19 cellular contexts compared by ENCODE assay signal in the genomic region with DNA sequence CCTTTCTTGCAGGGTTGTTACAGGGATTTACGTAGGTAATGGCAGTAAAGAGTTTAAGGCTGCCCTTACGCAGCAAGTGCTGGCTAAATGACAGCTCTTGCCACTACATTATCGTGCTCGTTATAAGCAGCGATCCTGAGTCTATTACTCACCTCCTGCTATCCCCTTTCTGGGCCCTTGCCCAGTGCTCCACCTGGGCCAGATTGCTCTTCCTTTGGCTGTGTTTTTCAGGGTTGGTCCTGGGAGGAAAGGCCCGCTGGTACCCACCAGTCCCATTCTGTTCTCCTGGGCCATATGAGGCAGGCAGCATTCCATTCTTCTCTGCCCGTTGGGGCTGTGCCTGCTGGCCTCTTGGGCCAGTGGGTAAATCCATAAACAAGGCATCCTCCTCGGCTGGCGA.
A peak's percentile ranks its signal among the peaks of the same experiment; 100 is the strongest.
DNase-seq lines count a peak whose midpoint lies in the region; ATAC-seq and TF ChIP-seq lines count a peak whose summit lies in the region.
"Had no signal": no experiment of that assay in that cellular context is flagged by ENCODE, and none has a peak within 500 bp of the region (broad histone marks: within the 10 kb centered on the region; RNA-seq: fewer than 3 reads in every experiment).

No MANE protein-coding gene starts in this region.

- no peak overlapping the region for H3K4me3 Mint-ChIP-seq in MCF 10A (ENCODE audit: unreplicated experiment)
- no peak overlapping the region for H3K4me3 Mint-ChIP-seq in T-helper 17 cell
- H3K4me3 Mint-ChIP-seq in activated CD8-positive, alpha-beta T cell treated with anti-CD3 and anti-CD28 coated beads, Interleukin-2, amount 10 ng/mL, durations not matched to agents 7 days and 5 days: no peak overlapping the region
- H3K4me3 Mint-ChIP-seq: IgD-negative memory B cell had no signal

- DNase-seq in MCF 10A (ENCODE audit: unreplicated experiment) (peak; percentile 13), mammary epithelial cell (no peak), PC-3 (peak; percentile 73), neuronal stem cell (ENCODE audit: low spot score) (no peak), T-helper 17 cell (no peak)
- DNase-seq in activated CD8-positive, alpha-beta T cell treated with anti-CD3 and anti-CD28 coated beads, Interleukin-2, amount 10 ng/mL, durations not matched to agents 7 days and 5 days: no peak
- DNase-seq: 8988T, DMS153, EL, H7, NCI-H1048, NCI-H146, NCI-H2227 treated with DMSO at 0.1 percent for 48 hours, NCI-H526 treated with DMSO at 0.1 percent for 48 hours had no signal

- peaks cover 5% of the 10 kb centered on the region for H3K4me1 ChIP-seq in mammary epithelial cell (ENCODE audit: insufficient read depth, low read length)
- peaks cover 17% of the 10 kb centered on the region for H3K4me1 ChIP-seq in PC-3 (ENCODE audit: insufficient read depth, low read length)
- H3K4me1 ChIP-seq in ectodermal cell (ENCODE audit: control insufficient read depth, insufficient read depth, low read length): peaks cover 32% of the 10 kb centered on the region
- H3K4me1 ChIP-seq in neuronal stem cell (ENCODE audit: control insufficient read depth in 2 of 2, insufficient read depth in 1 of 2, low read depth in 1 of 2, low read length in 2 of 2): peaks cover 20 to 23% of the 10 kb centered on the region in 2 donors

- H3K4me3 ChIP-seq in mammary epithelial cell (replicated peaks in 1 of 3; ENCODE audit: insufficient read depth in 1 of 3, low read depth in 2 of 3, low read length in 3 of 3): no peak overlapping the region
- H3K4me3 ChIP-seq in PC-3 (ENCODE audit: low read length): no peak overlapping the region
- H3K4me3 ChIP-seq in ectodermal cell (ENCODE audit: insufficient read depth, low read depth, low read length): no peak overlapping the region
- no peak overlapping the region for H3K4me3 ChIP-seq in neuronal stem cell (ENCODE audit: low read length in 2 of 2)
- H3K4me3 ChIP-seq: BLaER1 treated with 17β-estradiol and CSF1 and Interleukin-3, amounts not matched to agents 10 nM and 100 nM had no signal

- no peak overlapping the region for H4K8ac ChIP-seq in neuronal stem cell (ENCODE audit: low read depth, low read length)

- H3K14ac ChIP-seq in neuronal stem cell (ENCODE audit: low read length): no peak overlapping the region

- H2AFZ ChIP-seq in mammary epithelial cell (ENCODE audit: low read depth, low read length) (no peak overlapping the region), PC-3 (ENCODE audit: low read length) (no peak overlapping the region), neuronal stem cell (ENCODE audit: low read length) (no peak overlapping the region)

- WGBS in mammary epithelial cell (ENCODE audit: low coverage, missing lambda C conversion rate): 80% methylated on average over 7 of the region's 9 CpGs
- WGBS in ectodermal cell, 2 experiments: 93 to 96% methylated on average over 9 of the region's 9 CpGs
- no CpG with 5 or more reads among the region's 9 CpGs for WGBS in neuronal stem cell (ENCODE audit: extremely low coverage in 2 of 2, insufficient read length in 2 of 2, insufficient replicate concordance in 1 of 2), 2 donors

- H3K4ac ChIP-seq in neuronal stem cell (ENCODE audit: low read length): no peak overlapping the region

- H3K9me3 Mint-ChIP-seq in MCF 10A (ENCODE audit: unreplicated experiment): no peaks in the 10 kb centered on the region
- no peaks in the 10 kb centered on the region for H3K9me3 Mint-ChIP-seq in activated CD8-positive, alpha-beta T cell treated with anti-CD3 and anti-CD28 coated beads, Interleukin-2, amount 10 ng/mL, durations not matched to agents 7 days and 5 days (ENCODE audit: insufficient read depth)
- H3K9me3 Mint-ChIP-seq: IgD-negative memory B cell had no signal

- H3K36me3 Mint-ChIP-seq in MCF 10A (ENCODE audit: insufficient read depth, unreplicated experiment) (no peaks in the 10 kb centered on the region), T-helper 17 cell (ENCODE audit: low read depth) (peaks cover 12% of the 10 kb centered on the region)
- no peaks in the 10 kb centered on the region for H3K36me3 Mint-ChIP-seq in activated CD8-positive, alpha-beta T cell treated with anti-CD3 and anti-CD28 coated beads, Interleukin-2, amount 10 ng/mL, durations not matched to agents 7 days and 5 days (ENCODE audit: low read depth)

- H3K36me3 ChIP-seq in mammary epithelial cell (ENCODE audit: insufficient read depth, low read length): no peaks in the 10 kb centered on the region
- peaks cover 3% of the 10 kb centered on the region; the same call in 1 of the 2 replicates for H3K36me3 ChIP-seq in PC-3 (ENCODE audit: low read depth, low read length)
- H3K36me3 ChIP-seq in ectodermal cell (ENCODE audit: control insufficient read depth, insufficient read depth, low read length): no peaks in the 10 kb centered on the region
- H3K36me3 ChIP-seq in neuronal stem cell (replicated peaks in 1 of 2; ENCODE audit: control insufficient read depth in 2 of 2, insufficient read depth in 2 of 2, low read length in 2 of 2): peaks cover 5 to 6% of the 10 kb centered on the region in 2 donors
- H3K36me3 ChIP-seq: BLaER1 treated with 17β-estradiol and CSF1 and Interleukin-3, amounts not matched to agents 10 nM and 100 nM had no signal

- no peaks in the 10 kb centered on the region for H4K20me1 ChIP-seq in mammary epithelial cell (ENCODE audit: insufficient read depth, low read length)
- H4K20me1 ChIP-seq in PC-3 (ENCODE audit: low read length): no peaks in the 10 kb centered on the region
- H4K20me1 ChIP-seq: BLaER1 treated with 17β-estradiol and CSF1 and Interleukin-3, amounts not matched to agents 10 nM and 100 nM had no signal

- H2BK120ac ChIP-seq in neuronal stem cell (ENCODE audit: low read depth, low read length): no peak overlapping the region

- H3K79me2 ChIP-seq in mammary epithelial cell (ENCODE audit: insufficient read depth, low read length) (no peaks in the 10 kb centered on the region), PC-3 (ENCODE audit: low read length) (no peaks in the 10 kb centered on the region)

- H2BK5ac ChIP-seq in neuronal stem cell (ENCODE audit: low read length): peak overlapping the region; percentile 62

- no peaks in the 10 kb centered on the region for H3K4me1 Mint-ChIP-seq in MCF 10A (ENCODE audit: insufficient read depth, unreplicated experiment)
- H3K4me1 Mint-ChIP-seq in T-helper 17 cell: peaks cover 13% of the 10 kb centered on the region
- no peaks in the 10 kb centered on the region for H3K4me1 Mint-ChIP-seq in activated CD8-positive, alpha-beta T cell treated with anti-CD3 and anti-CD28 coated beads, Interleukin-2, amount 10 ng/mL, durations not matched to agents 7 days and 5 days (ENCODE audit: low read depth)

- ATAC-seq in PC-3 (peak; percentile 94), T-helper 17 cell (no peak), GM19351 (IDR thresholded peaks at IDR 0.05; ENCODE audit: unreplicated experiment) (no peak)
- ATAC-seq in activated CD8-positive, alpha-beta T cell treated with anti-CD3 and anti-CD28 coated beads, Interleukin-2, amount 10 ng/mL, durations not matched to agents 7 days and 5 days: no peak
- ATAC-seq: Panc1 had no signal

- H4K91ac ChIP-seq in neuronal stem cell (ENCODE audit: low read depth, low read length, poor library complexity): no peak overlapping the region

- dilution Hi-C loops in mammary epithelial cell (cut with HindIII; ENCODE audit: low sequenced_read_pairs): no loop called here

- CTCF ChIA-PET in MCF 10A (lab: Yijun Ruan, JAX) (interaction anchor here (0.6 to 1.7 kb wide), 2 partner anchors 41 to 123 kb away, joined by 3 to 5 read pairs; no protein-coding TSS in a partner anchor), mammary epithelial cell (lab: Charles Lee; ENCODE audit: low non-redundant PET) (no interaction called here), PC-3 (lab: Charles Lee) (interaction anchor here (1.0 kb wide), 1 partner anchor 57 kb away, joined by 3 read pairs; no protein-coding TSS in a partner anchor)
- CTCF ChIA-PET in activated CD8-positive, alpha-beta T cell treated with anti-CD3 and anti-CD28 coated beads, Interleukin-2, amount 10 ng/mL, durations not matched to agents 7 days and 5 days (lab: Charles Lee): no interaction called here

- no peak overlapping the region for H2BK12ac ChIP-seq in neuronal stem cell (ENCODE audit: low read length)

- H2BK15ac ChIP-seq in neuronal stem cell (ENCODE audit: low read length): peak overlapping the region; percentile 32

- H3K27ac Mint-ChIP-seq in MCF 10A (ENCODE audit: low read depth, unreplicated experiment): no peak overlapping the region
- no peak overlapping the region for H3K27ac Mint-ChIP-seq in T-helper 17 cell
- no peak overlapping the region for H3K27ac Mint-ChIP-seq in activated CD8-positive, alpha-beta T cell treated with anti-CD3 and anti-CD28 coated beads, Interleukin-2, amount 10 ng/mL, durations not matched to agents 7 days and 5 days

- H3K23ac ChIP-seq in neuronal stem cell (ENCODE audit: low read depth, low read length, poor library complexity): peak overlapping the region; percentile 43

- H3K9ac ChIP-seq in mammary epithelial cell (ENCODE audit: insufficient read depth, low read length) (no peak overlapping the region), PC-3 (ENCODE audit: low read length) (no peak overlapping the region), neuronal stem cell (ENCODE audit: low read depth, low read length, poor library complexity) (peak overlapping the region; percentile 73)
- H3K9ac ChIP-seq: BLaER1 treated with 17β-estradiol and CSF1 and Interleukin-3, amounts not matched to agents 10 nM and 100 nM had no signal

- BruUV-seq in MCF 10A (replicated peaks; lab: Mats Ljungman, UMichigan): no TSS peak
- BruUV-seq in mammary epithelial cell (replicated peaks; lab: Mats Ljungman, UMichigan): no TSS peak
- BruUV-seq in PC-3 (replicated peaks; lab: Mats Ljungman, UMichigan): no TSS peak

- peak overlapping the region; percentile 63 for H3K18ac ChIP-seq in neuronal stem cell (ENCODE audit: low read length)

- H3K27me3 Mint-ChIP-seq in MCF 10A (ENCODE audit: insufficient read depth, unreplicated experiment) (no peaks in the 10 kb centered on the region), T-helper 17 cell (no peaks in the 10 kb centered on the region)
- peaks cover 9% of the 10 kb centered on the region for H3K27me3 Mint-ChIP-seq in activated CD8-positive, alpha-beta T cell treated with anti-CD3 and anti-CD28 coated beads, Interleukin-2, amount 10 ng/mL, durations not matched to agents 7 days and 5 days (ENCODE audit: low read depth)
- H3K27me3 Mint-ChIP-seq: IgD-negative memory B cell had no signal

- H3K27me3 ChIP-seq in mammary epithelial cell (ENCODE audit: insufficient read depth, low read length): no peaks in the 10 kb centered on the region
- H3K27me3 ChIP-seq in PC-3 (ENCODE audit: low read length): no peaks in the 10 kb centered on the region
- no peaks in the 10 kb centered on the region for H3K27me3 ChIP-seq in ectodermal cell (ENCODE audit: control insufficient read depth, insufficient read depth, low read length, poor library complexity, severe bottlenecking)
- no peaks in the 10 kb centered on the region for H3K27me3 ChIP-seq in neuronal stem cell (ENCODE audit: control insufficient read depth in 3 of 3, insufficient read depth in 3 of 3, low read depth in 1 of 3, low read length in 3 of 3)
- H3K27me3 ChIP-seq: BLaER1 treated with 17β-estradiol and CSF1 and Interleukin-3, amounts not matched to agents 10 nM and 100 nM had no signal

- H3K79me1 ChIP-seq in neuronal stem cell (ENCODE audit: low read depth, low read length): no peaks in the 10 kb centered on the region

- H3K4me2 ChIP-seq in mammary epithelial cell (ENCODE audit: insufficient read depth, low read depth, low read length) (no peak overlapping the region), PC-3 (ENCODE audit: low read length) (0 out of 2 replicates have a peak overlapping the region, but pooled peaks have one; percentile 11), neuronal stem cell (ENCODE audit: insufficient read depth, low read length, poor library complexity, severe bottlenecking) (no peak overlapping the region)
- H3K4me2 ChIP-seq: BLaER1 treated with 17β-estradiol and CSF1 and Interleukin-3, amounts not matched to agents 10 nM and 100 nM had no signal

- H3K9me3 ChIP-seq in mammary epithelial cell (replicated peaks; ENCODE audit: insufficient read depth, low read length) (no peaks in the 10 kb centered on the region), PC-3 (ENCODE audit: low read length) (no peaks in the 10 kb centered on the region), ectodermal cell (ENCODE audit: control insufficient read depth, low read length) (no peaks in the 10 kb centered on the region), neuronal stem cell (replicated peaks in 1 of 2; ENCODE audit: control insufficient read depth in 2 of 2, insufficient read depth in 1 of 2, low read depth in 1 of 2, low read length in 2 of 2) (no peaks in the 10 kb centered on the region), T-helper 17 cell (ENCODE audit: control insufficient read depth, low read length, poor library complexity, severe bottlenecking) (no peaks in the 10 kb centered on the region)

- POLR2A ChIA-PET in MCF 10A (lab: Yijun Ruan, JAX): no interaction called here
- POLR2A ChIA-PET in PC-3 (lab: Charles Lee; ENCODE audit: unreplicated experiment): no interaction called here
- POLR2A ChIA-PET in activated CD8-positive, alpha-beta T cell treated with anti-CD3 and anti-CD28 coated beads, Interleukin-2, amount 10 ng/mL, durations not matched to agents 7 days and 5 days (lab: Charles Lee): no interaction called here

- TF ChIP-seq CTCF in MCF 10A (IDR thresholded peaks at IDR 0.05; ENCODE audit: unreplicated experiment): no peak
- no peak for TF ChIP-seq CTCF in mammary epithelial cell (conservative IDR thresholded peaks at IDR 0.05 in 1 of 2, IDR thresholded peaks at IDR 0.05 in 1 of 2; ENCODE audit: extremely low read depth in 1 of 2, insufficient read depth in 1 of 2, low read depth in 1 of 2, low read length in 2 of 2)
- TF ChIP-seq CTCF in PC-3 (conservative IDR thresholded peaks at IDR 0.05; ENCODE audit: low read depth, low read length): no peak

- intact Hi-C loops in MCF 10A (cut with micrococcal nuclease) (no loop called here), mammary epithelial cell (cut with micrococcal nuclease) (no loop called here), PC-3 (cut with micrococcal nuclease) (no loop called here)

- H3K27ac ChIP-seq in mammary epithelial cell (ENCODE audit: insufficient read depth, low read depth, low read length): no peak overlapping the region
- H3K27ac ChIP-seq in PC-3 (ENCODE audit: low read length): 0 out of 2 replicates have a peak overlapping the region, but pooled peaks have one; percentile 20
- H3K27ac ChIP-seq in ectodermal cell (ENCODE audit: insufficient read depth, low read depth, low read length, poor library complexity, severe bottlenecking): peak overlapping the region; percentile 33
- H3K27ac ChIP-seq in neuronal stem cell (replicated peaks; ENCODE audit: low read length): peak overlapping the region; percentile 45
- H3K27ac ChIP-seq: BLaER1 treated with 17β-estradiol and CSF1 and Interleukin-3, amounts not matched to agents 10 nM and 100 nM had no signal

- in situ Hi-C loops in mammary epithelial cell (cut with MboI; ENCODE audit: low sequenced_read_pairs in 2 of 2): no loop called here

- H3F3A ChIP-seq in PC-3 (ENCODE audit: low read length, unreplicated experiment): no peaks in the 10 kb centered on the region

- no peaks in the 10 kb centered on the region for H3K9me2 ChIP-seq in PC-3 (replicated peaks; ENCODE audit: low read length)

- H2AK5ac ChIP-seq in neuronal stem cell (ENCODE audit: low read depth, low read length): peak overlapping the region; percentile 81

Comparison
In these comparisons a context has a peak if more than half of its experiments do, and no peak if none do; other contexts are left out.
1. DNase-seq: peak in MCF 10A (single experiment) and PC-3 (single experiment); none in mammary epithelial cell (single experiment), neuronal stem cell (single experiment), T-helper 17 cell (0 of 3) and activated CD8-positive, alpha-beta T cell treated with anti-CD3 and anti-CD28 coated beads, Interleukin-2, amount 10 ng/mL, durations not matched to agents 7 days and 5 days (single experiment).
2. CTCF ChIA-PET loops: an anchor here in MCF 10A (0.6 to 1.7 kb wide) and PC-3 (1.0 kb wide); none called in mammary epithelial cell and activated CD8-positive, alpha-beta T cell treated with anti-CD3 and anti-CD28 coated beads, Interleukin-2, amount 10 ng/mL, durations not matched to agents 7 days and 5 days.